In genomic region chr6:139600313-139600712, GRCh38 we compare ENCODE assay signal across 25 cellular contexts.
A peak's percentile ranks its signal among the peaks of the same experiment; 100 is the strongest.
DNase-seq lines count a peak whose midpoint lies in the region; ATAC-seq and TF ChIP-seq lines count a peak whose summit lies in the region.
"Had no signal": no experiment of that assay in that cellular context is flagged by ENCODE, and none has a peak within 500 bp of the region (broad histone marks: within the 10 kb centered on the region; RNA-seq: fewer than 3 reads in every experiment).

No MANE protein-coding gene starts in this region.

- peaks cover 14% of the 10 kb centered on the region for H3K4me1 Mint-ChIP-seq in activated naive CD8-positive, alpha-beta T cell treated with anti-CD3 and anti-CD28 coated beads, Interleukin-2, amount 50 U/mL, for 24 hours
- H3K4me1 Mint-ChIP-seq in activated naive CD8-positive, alpha-beta T cell treated with anti-CD3 and anti-CD28 coated beads for 36 hours, result peaks cover 8% of the 10 kb centered on the region
- H3K4me1 Mint-ChIP-seq in stimulated activated memory B cell treated with anti-CD40 and anti-IgM and Interleukin-4, amounts not matched to agents 10 μg/mL and 1 μg/mL and 100 μg/mL, for 72 hours, result no peaks in the 10 kb centered on the region
- peaks cover 2 to 3% of the 10 kb centered on the region in 2 donors for H3K4me1 Mint-ChIP-seq in effector memory CD8-positive, alpha-beta T cell (ENCODE audit: low read depth in 2 of 2)
- H3K4me1 Mint-ChIP-seq in activated T-helper 17 cell treated with anti-CD3 and anti-CD28 coated beads, Interleukin-2, amount 50 U/mL, for 72 hours, result peaks cover 22% of the 10 kb centered on the region

- H3K27ac ChIP-seq in foreskin keratinocyte, result no peak overlapping the region
- H3K27ac ChIP-seq: BLaER1 treated with 17β-estradiol and CSF1 and Interleukin-3, amounts not matched to agents 10 nM and 100 nM; KMS-11; RWPE1; VCaP had no signal

- H3K4me3 Mint-ChIP-seq in activated naive CD8-positive, alpha-beta T cell treated with anti-CD3 and anti-CD28 coated beads, Interleukin-2, amount 50 U/mL, for 24 hours, result no peak overlapping the region
- no peak overlapping the region for H3K4me3 Mint-ChIP-seq in activated naive CD8-positive, alpha-beta T cell treated with anti-CD3 and anti-CD28 coated beads for 36 hours
- H3K4me3 Mint-ChIP-seq in stimulated activated memory B cell treated with anti-CD40 and anti-IgM and Interleukin-4, amounts not matched to agents 10 μg/mL and 1 μg/mL and 100 μg/mL, for 72 hours, result no peak overlapping the region
- H3K4me3 Mint-ChIP-seq in effector memory CD8-positive, alpha-beta T cell, result no peak overlapping the region
- H3K4me3 Mint-ChIP-seq in activated T-helper 17 cell treated with anti-CD3 and anti-CD28 coated beads, Interleukin-2, amount 50 U/mL, for 72 hours, result no peak overlapping the region
- H3K4me3 Mint-ChIP-seq: HFFc6; naive thymus-derived CD8-positive, alpha-beta T cell had no signal

- H3K27ac Mint-ChIP-seq in activated naive CD8-positive, alpha-beta T cell treated with anti-CD3 and anti-CD28 coated beads, Interleukin-2, amount 50 U/mL, for 24 hours, result peak overlapping the region; percentile 39
- H3K27ac Mint-ChIP-seq in activated naive CD8-positive, alpha-beta T cell treated with anti-CD3 and anti-CD28 coated beads for 36 hours, result no peak overlapping the region
- peak overlapping the region; percentile 58 for H3K27ac Mint-ChIP-seq in stimulated activated memory B cell treated with anti-CD40 and anti-IgM and Interleukin-4, amounts not matched to agents 10 μg/mL and 1 μg/mL and 100 μg/mL, for 72 hours
- no peak overlapping the region for H3K27ac Mint-ChIP-seq in effector memory CD8-positive, alpha-beta T cell
- H3K27ac Mint-ChIP-seq in activated T-helper 17 cell treated with anti-CD3 and anti-CD28 coated beads, Interleukin-2, amount 50 U/mL, for 72 hours, result no peak overlapping the region
- H3K27ac Mint-ChIP-seq: naive thymus-derived CD8-positive, alpha-beta T cell had no signal

- no peak for ATAC-seq in activated naive CD8-positive, alpha-beta T cell treated with anti-CD3 and anti-CD28 coated beads, Interleukin-2, amount 50 U/mL, for 24 hours
- ATAC-seq in GM21786 (IDR thresholded peaks at IDR 0.05; ENCODE audit: unreplicated experiment) (peak; percentile 0), HG03139 (IDR thresholded peaks at IDR 0.05; ENCODE audit: unreplicated experiment) (peak; percentile 11), foreskin keratinocyte (no peak)
- no peak for ATAC-seq in stimulated activated memory B cell treated with anti-CD40 and anti-IgM and Interleukin-4, amounts not matched to agents 10 μg/mL and 1 μg/mL and 100 μg/mL, for 72 hours
- no peak for ATAC-seq in effector memory CD8-positive, alpha-beta T cell (replicated peaks)
- no peak for ATAC-seq in activated T-helper 17 cell treated with anti-CD3 and anti-CD28 coated beads, Interleukin-2, amount 50 U/mL, for 72 hours (replicated peaks)
- ATAC-seq: naive thymus-derived CD8-positive, alpha-beta T cell had no signal

- H3K27me3 ChIP-seq in foreskin keratinocyte, result no peaks in the 10 kb centered on the region
- H3K27me3 ChIP-seq: BLaER1 treated with 17β-estradiol and CSF1 and Interleukin-3, amounts not matched to agents 10 nM and 100 nM had no signal

- TF ChIP-seq CTCF in foreskin keratinocyte (conservative IDR thresholded peaks at IDR 0.05), result no peak

- peaks cover 4% of the 10 kb centered on the region for H3K27me3 Mint-ChIP-seq in activated naive CD8-positive, alpha-beta T cell treated with anti-CD3 and anti-CD28 coated beads, Interleukin-2, amount 50 U/mL, for 24 hours
- H3K27me3 Mint-ChIP-seq in activated naive CD8-positive, alpha-beta T cell treated with anti-CD3 and anti-CD28 coated beads for 36 hours, result peaks cover 6% of the 10 kb centered on the region
- no peaks in the 10 kb centered on the region for H3K27me3 Mint-ChIP-seq in stimulated activated memory B cell treated with anti-CD40 and anti-IgM and Interleukin-4, amounts not matched to agents 10 μg/mL and 1 μg/mL and 100 μg/mL, for 72 hours
- peaks cover 0 to 4% of the 10 kb centered on the region in 2 donors for H3K27me3 Mint-ChIP-seq in effector memory CD8-positive, alpha-beta T cell
- H3K27me3 Mint-ChIP-seq in activated T-helper 17 cell treated with anti-CD3 and anti-CD28 coated beads, Interleukin-2, amount 50 U/mL, for 72 hours, result no peaks in the 10 kb centered on the region

- peaks cover 3% of the 10 kb centered on the region for H3K4me1 ChIP-seq in foreskin keratinocyte
- H3K4me1 ChIP-seq: BLaER1 treated with 17β-estradiol and CSF1 and Interleukin-3, amounts not matched to agents 10 nM and 100 nM had no signal

- H3K36me3 Mint-ChIP-seq in activated naive CD8-positive, alpha-beta T cell treated with anti-CD3 and anti-CD28 coated beads, Interleukin-2, amount 50 U/mL, for 24 hours (ENCODE audit: low read depth), result no peaks in the 10 kb centered on the region
- no peaks in the 10 kb centered on the region for H3K36me3 Mint-ChIP-seq in activated naive CD8-positive, alpha-beta T cell treated with anti-CD3 and anti-CD28 coated beads for 36 hours
- H3K36me3 Mint-ChIP-seq in stimulated activated memory B cell treated with anti-CD40 and anti-IgM and Interleukin-4, amounts not matched to agents 10 μg/mL and 1 μg/mL and 100 μg/mL, for 72 hours, result peaks cover 4% of the 10 kb centered on the region
- no peaks in the 10 kb centered on the region for H3K36me3 Mint-ChIP-seq in effector memory CD8-positive, alpha-beta T cell (ENCODE audit: insufficient read depth)
- H3K36me3 Mint-ChIP-seq in activated T-helper 17 cell treated with anti-CD3 and anti-CD28 coated beads, Interleukin-2, amount 50 U/mL, for 72 hours (ENCODE audit: low read depth), result no peaks in the 10 kb centered on the region
- H3K36me3 Mint-ChIP-seq: naive thymus-derived CD8-positive, alpha-beta T cell had no signal

- H3K9me3 Mint-ChIP-seq in activated naive CD8-positive, alpha-beta T cell treated with anti-CD3 and anti-CD28 coated beads, Interleukin-2, amount 50 U/mL, for 24 hours, result no peaks in the 10 kb centered on the region
- H3K9me3 Mint-ChIP-seq in activated naive CD8-positive, alpha-beta T cell treated with anti-CD3 and anti-CD28 coated beads for 36 hours, result no peaks in the 10 kb centered on the region
- H3K9me3 Mint-ChIP-seq in stimulated activated memory B cell treated with anti-CD40 and anti-IgM and Interleukin-4, amounts not matched to agents 10 μg/mL and 1 μg/mL and 100 μg/mL, for 72 hours, result peaks cover 3% of the 10 kb centered on the region
- H3K9me3 Mint-ChIP-seq in effector memory CD8-positive, alpha-beta T cell, result peaks cover 0 to 1% of the 10 kb centered on the region in 2 donors
- H3K9me3 Mint-ChIP-seq in activated T-helper 17 cell treated with anti-CD3 and anti-CD28 coated beads, Interleukin-2, amount 50 U/mL, for 72 hours, result no peaks in the 10 kb centered on the region
- H3K9me3 Mint-ChIP-seq: naive thymus-derived CD8-positive, alpha-beta T cell had no signal

- no peak for DNase-seq in activated naive CD8-positive, alpha-beta T cell treated with anti-CD3 and anti-CD28 coated beads, Interleukin-2, amount 50 U/mL, for 24 hours
- DNase-seq in activated naive CD8-positive, alpha-beta T cell treated with anti-CD3 and anti-CD28 coated beads for 36 hours, result no peak
- DNase-seq in effector memory CD8-positive, alpha-beta T cell, result no peak
- DNase-seq in foreskin keratinocyte, result no peak
- DNase-seq: 8988T; amygdala; cerebellar nuclear complex; effector memory CD4-positive, alpha-beta T cell; HFFc6; islet precursor cell; mammary epithelial cell; naive thymus-derived CD8-positive, alpha-beta T cell; NCI-H1048; NCI-H2171 treated with DMSO at 0.1 percent for 48 hours; NK-92 treated with Interleukin-12 subunit alpha and Interleukin-12 subunit beta, amount 100 ng/mL, for 24 hours; posterior cingulate gyrus; SW 1271 had no signal

Comparison
In these comparisons a context has a peak if more than half of its experiments do, and no peak if none do; other contexts are left out.
1. H3K27ac Mint-ChIP-seq: peak in activated naive CD8-positive, alpha-beta T cell treated with anti-CD3 and anti-CD28 coated beads, Interleukin-2, amount 50 U/mL, for 24 hours (single experiment) and stimulated activated memory B cell treated with anti-CD40 and anti-IgM and Interleukin-4, amounts not matched to agents 10 μg/mL and 1 μg/mL and 100 μg/mL, for 72 hours (single experiment); none in activated naive CD8-positive, alpha-beta T cell treated with anti-CD3 and anti-CD28 coated beads for 36 hours (single experiment), effector memory CD8-positive, alpha-beta T cell (0 of 2) and activated T-helper 17 cell treated with anti-CD3 and anti-CD28 coated beads, Interleukin-2, amount 50 U/mL, for 72 hours (single experiment).
2. ATAC-seq: peak in GM21786 (single experiment) and HG03139 (single experiment); none in activated naive CD8-positive, alpha-beta T cell treated with anti-CD3 and anti-CD28 coated beads, Interleukin-2, amount 50 U/mL, for 24 hours (single experiment), stimulated activated memory B cell treated with anti-CD40 and anti-IgM and Interleukin-4, amounts not matched to agents 10 μg/mL and 1 μg/mL and 100 μg/mL, for 72 hours (single experiment), effector memory CD8-positive, alpha-beta T cell (single experiment), foreskin keratinocyte (single experiment) and activated T-helper 17 cell treated with anti-CD3 and anti-CD28 coated beads, Interleukin-2, amount 50 U/mL, for 72 hours (single experiment).